18 cellular contexts compared by ENCODE assay signal in the genomic region with DNA sequence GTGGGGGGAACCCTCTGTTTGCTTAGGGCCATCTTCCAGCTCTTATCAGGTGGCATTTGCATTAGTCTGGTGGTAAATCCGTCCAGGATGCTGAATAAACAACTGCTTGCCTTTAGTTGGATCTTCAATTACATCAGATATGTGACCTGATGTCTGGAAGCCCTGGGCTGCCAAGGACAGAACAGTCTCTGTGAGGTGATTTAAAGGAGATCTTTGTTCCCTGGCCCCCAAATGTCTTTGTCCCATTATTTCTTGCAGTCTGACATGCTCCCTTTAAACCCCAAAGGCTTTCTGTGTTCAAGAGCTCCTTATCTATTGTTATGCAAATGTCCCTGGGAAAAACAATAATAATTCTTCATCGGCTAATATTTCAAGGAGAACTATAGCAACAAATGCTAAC.
DNase-seq lines count a peak whose midpoint lies in the region; TF ChIP-seq lines count a peak whose summit lies in the region.
"Had no signal": no experiment of that assay in that cellular context is flagged by ENCODE, and none has a peak within 500 bp of the region (broad histone marks: within the 10 kb centered on the region; RNA-seq: fewer than 3 reads in every experiment).

No MANE protein-coding gene starts in this region.

- no peaks in the 10 kb centered on the region for H3K9me3 Mint-ChIP-seq in activated CD4-positive, alpha-beta T cell treated with anti-CD3 and anti-CD28 coated beads, Interleukin-2, amount 10 ng/mL, durations not matched to agents 24 days and 14 days
- H3K9me3 Mint-ChIP-seq in glutamatergic neuron (ENCODE audit: unreplicated experiment), result peaks cover 3% of the 10 kb centered on the region

- no peaks in the 10 kb centered on the region for H3K36me3 Mint-ChIP-seq in activated CD4-positive, alpha-beta T cell treated with anti-CD3 and anti-CD28 coated beads, Interleukin-2, amount 10 ng/mL, durations not matched to agents 24 days and 14 days (ENCODE audit: low read depth)
- H3K36me3 Mint-ChIP-seq in glutamatergic neuron (ENCODE audit: unreplicated experiment), result no peaks in the 10 kb centered on the region
- H3K36me3 Mint-ChIP-seq: CD8-positive, alpha-beta T cell had no signal

- H3K27ac Mint-ChIP-seq in activated CD4-positive, alpha-beta T cell treated with anti-CD3 and anti-CD28 coated beads, Interleukin-2, amount 10 ng/mL, durations not matched to agents 24 days and 14 days, result no peak overlapping the region
- peak overlapping the region; percentile 67 for H3K27ac Mint-ChIP-seq in glutamatergic neuron (ENCODE audit: unreplicated experiment)
- H3K27ac Mint-ChIP-seq: CD8-positive, alpha-beta T cell; H9 had no signal

- H3K4me3 Mint-ChIP-seq in activated CD4-positive, alpha-beta T cell treated with anti-CD3 and anti-CD28 coated beads, Interleukin-2, amount 10 ng/mL, durations not matched to agents 24 days and 14 days, result no peak overlapping the region
- H3K4me3 Mint-ChIP-seq in glutamatergic neuron (ENCODE audit: unreplicated experiment), result no peak overlapping the region
- H3K4me3 Mint-ChIP-seq: CD8-positive, alpha-beta T cell; H9 had no signal

- intact Hi-C loops in activated CD4-positive, alpha-beta T cell treated with anti-CD3 and anti-CD28 coated beads, Interleukin-2, amount 10 ng/mL, durations not matched to agents 24 days and 14 days (cut with micrococcal nuclease), result no loop called here

- TF ChIP-seq CTCF in glutamatergic neuron (IDR thresholded peaks at IDR 0.05; ENCODE audit: partially characterized antibody, unreplicated experiment), result no peak

- H3K27me3 Mint-ChIP-seq in activated CD4-positive, alpha-beta T cell treated with anti-CD3 and anti-CD28 coated beads, Interleukin-2, amount 10 ng/mL, durations not matched to agents 24 days and 14 days, result no peaks in the 10 kb centered on the region
- no peaks in the 10 kb centered on the region for H3K27me3 Mint-ChIP-seq in glutamatergic neuron (ENCODE audit: unreplicated experiment)

- H3K4me1 Mint-ChIP-seq in activated CD4-positive, alpha-beta T cell treated with anti-CD3 and anti-CD28 coated beads, Interleukin-2, amount 10 ng/mL, durations not matched to agents 24 days and 14 days, result peaks cover 3% of the 10 kb centered on the region
- peaks cover 18% of the 10 kb centered on the region for H3K4me1 Mint-ChIP-seq in glutamatergic neuron (ENCODE audit: low read depth, unreplicated experiment)

- DNase-seq in NCI-H146 (lab: John Stamatoyannopoulos, UW) (peak; percentile 31), NCI-H146 treated with DMSO at 0.1 percent for 48 hours (lab: John Stamatoyannopoulos, UW; ENCODE audit: unreplicated experiment) (no peak), glutamatergic neuron (no peak), NCI-H226 (no peak), NCI-H2081 (lab: John Stamatoyannopoulos, UW) (no peak)
- peak; percentile 21 for DNase-seq in activated CD4-positive, alpha-beta T cell treated with anti-CD3 and anti-CD28 coated beads, Interleukin-2, amount 10 ng/mL, durations not matched to agents 24 days and 14 days
- no peak for DNase-seq in activated CD4-positive, alpha-beta T cell treated with anti-CD3 and anti-CD28 coated beads, Interleukin-2, amount 50 U/mL, for 4 hours
- DNase-seq: 8988T; C1 segment of cervical spinal cord; CD8-positive, alpha-beta T cell; DND-41; H9; MG63; NCI-H1436; NCI-H2029; NCI-H2171 treated with DMSO at 0.1 percent for 48 hours; NCI-H446; SHP77 treated with DMSO at 0.1 percent for 48 hours had no signal

Comparison
In these comparisons a context has a peak if more than half of its experiments do, and no peak if none do; other contexts are left out.
1. DNase-seq: peak in NCI-H146 (single experiment) and activated CD4-positive, alpha-beta T cell treated with anti-CD3 and anti-CD28 coated beads, Interleukin-2, amount 10 ng/mL, durations not matched to agents 24 days and 14 days (single experiment); none in NCI-H146 treated with DMSO at 0.1 percent for 48 hours (single experiment), activated CD4-positive, alpha-beta T cell treated with anti-CD3 and anti-CD28 coated beads, Interleukin-2, amount 50 U/mL, for 4 hours (0 of 2), glutamatergic neuron (single experiment), NCI-H226 (single experiment) and NCI-H2081 (0 of 2).